Comparison of ENCODE assay signal across 36 cellular contexts in the genomic region with DNA sequence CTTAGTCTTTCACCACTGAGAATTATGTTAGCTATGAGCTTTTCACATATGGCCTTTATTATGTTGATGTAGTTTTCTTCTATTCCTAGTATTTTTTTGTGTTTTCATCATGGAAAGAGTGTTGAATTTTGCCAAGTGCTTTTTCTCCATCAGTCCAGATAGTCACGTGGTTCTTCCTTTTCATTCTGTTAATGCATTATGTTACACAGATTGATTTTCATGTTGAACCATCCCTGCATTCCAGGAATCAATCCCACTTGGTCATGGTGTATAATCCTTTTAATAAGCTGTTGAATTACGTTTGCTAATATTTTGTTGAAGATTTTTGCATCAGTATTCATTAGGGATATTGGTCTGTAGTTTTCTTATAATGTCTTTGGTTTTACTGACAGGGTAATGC. TPM values are rescaled to one million over a fixed set of nuclear protein-coding genes. Genes with fewer than 3 reads are reported as not detected.
"Had no signal": no experiment of that assay in that cellular context is flagged by ENCODE, and none has a peak within 500 bp of the region (broad histone marks: within the 10 kb centered on the region; RNA-seq: fewer than 3 reads in every experiment).

No MANE protein-coding gene starts in this region.

- H3K36me3 ChIP-seq: MG63 had no signal

- DNase-seq: Kasumi-1, MG63, MM.1S, MV-4-11, NCI-H1048, NCI-H1092, NCI-H1092 treated with DMSO at 0.1 percent for 48 hours, NCI-H1105, NCI-H1105 treated with DMSO at 0.1 percent for 48 hours, NCI-H1417, NCI-H1417 treated with DMSO at 0.1 percent for 48 hours, NCI-H1436, NCI-H1436 treated with DMSO at 0.1 percent for 48 hours, NCI-H146, NCI-H1694, NCI-H1694 treated with DMSO at 0.1 percent for 48 hours, NCI-H187, NCI-H187 treated with DMSO at 0.1 percent for 48 hours, NCI-H1930, NCI-H2029, NCI-H2029 treated with DMSO at 0.1 percent for 48 hours, NCI-H2081, NCI-H2081 treated with DMSO at 0.1 percent for 48 hours, NCI-H2107, NCI-H2171, NCI-H2171 treated with DMSO at 0.1 percent for 48 hours, NCI-H2227 treated with DMSO at 0.1 percent for 48 hours, NCI-H226, NCI-H345, NCI-H446, NCI-H446 treated with DMSO at 0.1 percent for 48 hours, NCI-H510A, NCI-H510A treated with DMSO at 0.1 percent for 48 hours, NCI-H524, NCI-H524 treated with DMSO at 0.1 percent for 48 hours had no signal

- H3K4me3 ChIP-seq: MG63 had no signal

RNA-seq across cellular contexts. Expression of gene FHAD1, which starts 17.7 kb away (rescaled TPM):
- total RNA-seq: MCF 10A had no signal
